Comparison of ENCODE assay signal across 11 cellular contexts in the genomic region with DNA sequence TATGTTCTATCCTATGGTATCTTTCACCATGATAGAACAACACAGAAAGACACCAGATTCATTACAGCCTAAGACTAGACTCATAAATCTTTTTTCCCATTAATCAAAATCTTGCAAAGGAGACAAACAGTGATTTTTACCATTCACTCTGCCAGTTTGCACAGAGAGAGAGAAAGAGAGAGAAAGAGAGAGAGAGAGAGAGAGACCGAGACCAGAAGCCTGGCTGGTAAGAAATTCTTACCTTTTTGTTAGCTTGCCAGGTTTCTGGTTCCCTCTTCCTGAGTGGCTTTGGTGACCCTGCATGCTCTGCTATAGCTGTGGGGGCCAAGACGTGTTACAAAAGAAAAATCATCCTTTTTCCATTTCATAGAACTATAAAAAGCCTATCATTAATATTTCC.
"Had no signal": no experiment of that assay in that cellular context is flagged by ENCODE, and none has a peak within 500 bp of the region (broad histone marks: within the 10 kb centered on the region; RNA-seq: fewer than 3 reads in every experiment).

No MANE protein-coding gene starts in this region.

- H3K4me3 ChIP-seq: right atrium auricular region, skin epidermis, thoracic aorta had no signal

- H3K27me3 Mint-ChIP-seq: progenitor cell of endocrine pancreas had no signal

- H3K27ac ChIP-seq: right atrium auricular region, skin epidermis, thoracic aorta had no signal

- H3K4me1 ChIP-seq: right atrium auricular region had no signal

- DNase-seq: activated CD4-positive, alpha-beta T cell treated with anti-CD3 and anti-CD28 coated beads, Interleukin-2, amount 50 U/mL, for 4 hours; activated CD4-positive, CD25-positive, alpha-beta regulatory T cell; aorta; cerebellar nuclear complex; effector memory CD4-positive, alpha-beta T cell; foreskin melanocyte; stimulated activated CD4-positive, alpha-beta T cell treated with anti-CD3 and anti-CD28 coated beads, Interleukin-4, amount 100 ng/mL, for 24 hours had no signal

- H3K9me3 ChIP-seq: right atrium auricular region, thoracic aorta had no signal

- H3K27me3 ChIP-seq: right atrium auricular region had no signal

- H3K36me3 ChIP-seq: right atrium auricular region, thoracic aorta had no signal
